Comparison of ENCODE assay signal across 1 cellular context in the genomic region with DNA sequence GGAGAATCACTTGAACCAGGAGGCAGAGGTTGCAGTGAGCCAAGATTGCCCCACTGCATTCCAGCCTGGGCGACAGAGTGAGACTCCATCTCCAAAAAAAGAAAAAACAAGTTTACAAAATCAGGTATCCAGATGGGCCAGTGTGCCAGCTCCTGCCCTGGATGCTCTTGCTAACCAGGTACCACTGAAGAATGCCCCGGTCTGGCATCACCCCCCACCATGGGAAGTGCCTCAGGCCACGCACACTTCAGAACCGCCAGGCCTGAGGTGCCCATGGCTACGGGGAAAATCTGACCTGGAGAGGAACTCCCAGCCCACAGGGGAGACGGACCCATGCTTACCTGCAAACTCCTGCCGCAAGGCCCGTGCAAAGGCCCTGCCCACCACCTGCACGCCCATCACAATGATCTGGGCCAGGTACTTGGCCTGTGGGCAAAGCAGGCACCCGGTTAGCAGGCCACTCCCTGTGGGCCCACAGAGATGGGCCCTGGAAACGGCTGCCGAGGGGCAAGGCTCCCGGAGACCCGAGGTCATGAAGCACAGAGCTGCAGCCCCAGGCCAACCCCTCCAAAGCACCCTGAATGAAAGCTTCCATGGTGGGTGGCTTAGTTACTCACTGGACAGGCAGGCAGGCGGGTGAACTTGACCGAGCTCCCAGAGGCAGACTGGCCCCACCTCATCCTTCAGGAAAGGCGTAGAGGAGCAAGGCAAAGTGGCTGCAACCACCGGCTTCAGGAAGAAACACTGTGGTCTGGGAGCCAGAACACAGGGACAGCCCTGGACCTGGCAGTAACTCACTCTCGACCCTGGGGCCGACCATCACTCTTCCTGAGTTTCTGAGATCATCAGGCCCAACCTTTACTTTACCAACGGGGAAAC.
TF ChIP-seq lines count a peak whose summit lies in the region.

No MANE protein-coding gene starts in this region.

TF ChIP-seq in K562, 482 proteins besides CTCF, POLR2A, EP300 and RAD21:
- TF ChIP-seq SMAD4 (CRISPR knock-in tag; conservative IDR thresholded peaks at IDR 0.05): no peak
- TF ChIP-seq, protein P1, sequence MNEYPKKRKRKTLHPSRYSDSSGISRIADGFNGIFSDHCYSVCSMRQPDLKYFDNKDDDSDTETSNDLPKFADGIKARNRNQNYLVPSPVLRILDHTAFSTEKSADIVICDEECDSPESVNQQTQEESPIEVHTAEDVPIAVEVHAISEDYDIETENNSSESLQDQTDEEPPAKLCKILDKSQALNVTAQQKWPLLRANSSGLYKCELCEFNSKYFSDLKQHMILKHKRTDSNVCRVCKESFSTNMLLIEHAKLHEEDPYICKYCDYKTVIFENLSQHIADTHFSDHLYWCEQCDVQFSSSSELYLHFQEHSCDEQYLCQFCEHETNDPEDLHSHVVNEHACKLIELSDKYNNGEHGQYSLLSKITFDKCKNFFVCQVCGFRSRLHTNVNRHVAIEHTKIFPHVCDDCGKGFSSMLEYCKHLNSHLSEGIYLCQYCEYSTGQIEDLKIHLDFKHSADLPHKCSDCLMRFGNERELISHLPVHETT (CRISPR knock-in tag; conservative IDR thresholded peaks at IDR 0.05 in 1 of 2, IDR thresholded peaks at IDR 0.05 in 1 of 2): no peak
- TF ChIP-seq POLR2G (IDR thresholded peaks at IDR 0.05; ENCODE audit: low read depth, low read length): peak; percentile 57
TF ChIP-seq in K562: peak in this region for 1.
